In genomic region chr10:79020605-79021004, GRCh38 we compare ENCODE assay signal across 18 cellular contexts. TPM values are rescaled to one million over a fixed set of nuclear protein-coding genes. Genes with fewer than 3 reads are reported as not detected.
DNase-seq lines count a peak whose midpoint lies in the region; ATAC-seq and TF ChIP-seq lines count a peak whose summit lies in the region.
"Had no signal": no experiment of that assay in that cellular context is flagged by ENCODE, and none has a peak within 500 bp of the region (broad histone marks: within the 10 kb centered on the region; RNA-seq: fewer than 3 reads in every experiment).

No MANE protein-coding gene starts in this region.

- no peaks in the 10 kb centered on the region for H3K79me2 ChIP-seq in smooth muscle cell (ENCODE audit: low read depth)

- intact Hi-C loops in right lobe of liver (cut with DNase I) = no loop called here

- no peak overlapping the region for H3K4me3 ChIP-seq in Peyer's patch
- H3K4me3 ChIP-seq in right lobe of liver = no peak overlapping the region
- no peak overlapping the region for H3K4me3 ChIP-seq in smooth muscle cell
- H3K4me3 ChIP-seq: HAP-1, SJCRH30 had no signal

- no peak overlapping the region for H3K4me2 ChIP-seq in smooth muscle cell

- TF ChIP-seq CTCF in Peyer's patch (IDR thresholded peaks at IDR 0.05) = no peak
- no peak for TF ChIP-seq CTCF in right lobe of liver (IDR thresholded peaks at IDR 0.05)
- no peak for TF ChIP-seq CTCF in smooth muscle cell (IDR thresholded peaks at IDR 0.05; ENCODE audit: borderline replicate concordance, insufficient read depth, poor library complexity, severe bottlenecking)

- H3K4me3 Mint-ChIP-seq in activated T-helper 17 cell treated with anti-CD3 and anti-CD28 coated beads, Interleukin-2, amount 50 U/mL, for 72 hours = no peak overlapping the region
- H3K4me3 Mint-ChIP-seq: B cell; CD4-positive, alpha-beta T cell; IgD-negative memory B cell had no signal

- no peaks in the 10 kb centered on the region for H4K20me1 ChIP-seq in smooth muscle cell (ENCODE audit: low read depth)

- no peak overlapping the region for H2AFZ ChIP-seq in smooth muscle cell (ENCODE audit: low read depth)

- peak overlapping the region; percentile 20 for H3K27ac Mint-ChIP-seq in activated T-helper 17 cell treated with anti-CD3 and anti-CD28 coated beads, Interleukin-2, amount 50 U/mL, for 72 hours
- H3K27ac Mint-ChIP-seq: B cell; CD4-positive, alpha-beta T cell had no signal

- no peaks in the 10 kb centered on the region for H3K36me3 Mint-ChIP-seq in activated T-helper 17 cell treated with anti-CD3 and anti-CD28 coated beads, Interleukin-2, amount 50 U/mL, for 72 hours (ENCODE audit: low read depth)
- H3K36me3 Mint-ChIP-seq: IgD-negative memory B cell had no signal

- no peaks in the 10 kb centered on the region for H3K36me3 ChIP-seq in Peyer's patch
- H3K36me3 ChIP-seq in right lobe of liver = no peaks in the 10 kb centered on the region
- H3K36me3 ChIP-seq in smooth muscle cell (ENCODE audit: low read depth) = no peaks in the 10 kb centered on the region
- H3K36me3 ChIP-seq: HAP-1, SJCRH30 had no signal

- ATAC-seq in activated T-helper 17 cell treated with anti-CD3 and anti-CD28 coated beads, Interleukin-2, amount 50 U/mL, for 72 hours (replicated peaks) = no peak
- peak; percentile 45 to 52 (median 50) for ATAC-seq in right lobe of liver
- no peak for ATAC-seq in HG02981 (IDR thresholded peaks at IDR 0.05; ENCODE audit: unreplicated experiment)
- ATAC-seq in GM19324 (IDR thresholded peaks at IDR 0.05; ENCODE audit: low FRiP score, unreplicated experiment) = no peak

- H3K9ac ChIP-seq in smooth muscle cell (ENCODE audit: low read depth) = no peak overlapping the region

- TF ChIP-seq POLR2A in Peyer's patch (IDR thresholded peaks at IDR 0.05) = no peak
- no peak for TF ChIP-seq POLR2A in right lobe of liver (IDR thresholded peaks at IDR 0.05)

- peaks cover 13% of the 10 kb centered on the region for H3F3A ChIP-seq in smooth muscle cell (ENCODE audit: low read depth)

- no peaks in the 10 kb centered on the region for H3K27me3 Mint-ChIP-seq in activated T-helper 17 cell treated with anti-CD3 and anti-CD28 coated beads, Interleukin-2, amount 50 U/mL, for 72 hours
- H3K27me3 Mint-ChIP-seq: CD4-positive, alpha-beta T cell had no signal

- H3K9me3 ChIP-seq in Peyer's patch = peaks cover 0 to 5% (median 0%) of the 10 kb centered on the region in 4 donors
- no peaks in the 10 kb centered on the region for H3K9me3 ChIP-seq in right lobe of liver
- no peaks in the 10 kb centered on the region for H3K9me3 ChIP-seq in smooth muscle cell (replicated peaks; ENCODE audit: low read depth)
- H3K9me3 ChIP-seq: HAP-1, SJCRH30 had no signal

- DNase-seq in Peyer's patch (peak in 2 of 3 donors; percentile 8 to 17), right lobe of liver (peak in 1 of 3 donors; percentile 56), smooth muscle cell (lab: John Stamatoyannopoulos, UW; ENCODE audit: unreplicated experiment) (no peak), AML-193 (lab: John Stamatoyannopoulos, UW) (no peak)
- DNase-seq: Calu3; CD4-positive, alpha-beta T cell; NCI-H1105; NCI-H1694; NCI-H2107; NCI-H226; NCI-H526 treated with DMSO at 0.1 percent for 48 hours; SJCRH30 had no signal

- H3K4me1 ChIP-seq in Peyer's patch = peaks cover 0 to 9% (median 0%) of the 10 kb centered on the region in 4 donors
- peaks cover 0 to 59% (median 28%) of the 10 kb centered on the region in 4 donors for H3K4me1 ChIP-seq in right lobe of liver
- no peaks in the 10 kb centered on the region for H3K4me1 ChIP-seq in smooth muscle cell (ENCODE audit: low read depth)
- H3K4me1 ChIP-seq: HAP-1 had no signal

- 32% methylated on average over 5 of the region's 6 CpGs for WGBS in right lobe of liver (ENCODE audit: insufficient coverage, low coverage, low lambda C conversion rate, missing lambda C conversion rate)
- 91% methylated on average over 6 of the region's 6 CpGs for WGBS in smooth muscle cell (ENCODE audit: low lambda C conversion rate)

- H3K4me1 Mint-ChIP-seq in activated T-helper 17 cell treated with anti-CD3 and anti-CD28 coated beads, Interleukin-2, amount 50 U/mL, for 72 hours = peaks cover 9% of the 10 kb centered on the region

- no peak overlapping the region for H3K27ac ChIP-seq in Peyer's patch
- peak overlapping the region in 2 of 3 donors; percentile 17 to 58 for H3K27ac ChIP-seq in right lobe of liver
- H3K27ac ChIP-seq in smooth muscle cell (ENCODE audit: low read depth) = peak overlapping the region; percentile 29
- H3K27ac ChIP-seq: SJCRH30 had no signal

- no peaks in the 10 kb centered on the region for H3K9me3 Mint-ChIP-seq in activated T-helper 17 cell treated with anti-CD3 and anti-CD28 coated beads, Interleukin-2, amount 50 U/mL, for 72 hours
- H3K9me3 Mint-ChIP-seq: CD4-positive, alpha-beta T cell had no signal

- H3K27me3 ChIP-seq in Peyer's patch = no peaks in the 10 kb centered on the region
- H3K27me3 ChIP-seq in right lobe of liver = no peaks in the 10 kb centered on the region
- H3K27me3 ChIP-seq in smooth muscle cell (ENCODE audit: low read depth) = no peaks in the 10 kb centered on the region

RNA-seq across cellular contexts. Expression of gene ZMIZ1, which starts 48.2 kb away (rescaled TPM):
- total RNA-seq in Peyer's patch (10 to 100 TPM; 40.4 to 86.7 (median 73.2) TPM), right lobe of liver (10 to 100 TPM in 5 of 6 experiments, 1 to 10 TPM in 1; 9.9 to 22.8 (median 12.3) TPM), smooth muscle cell (12.0 and 31.3 TPM in 2 replicates)
- total RNA-seq in activated T-helper 17 cell treated with anti-CD3 and anti-CD28 coated beads, Interleukin-2, amount 50 U/mL, for 72 hours = 10 to 100 TPM; 32.9 to 82.6 TPM
- polyA plus RNA-seq in smooth muscle cell = 24.2 and 28.9 TPM in 2 replicates

Comparison
In these comparisons a context has a peak if more than half of its experiments do, and no peak if none do; other contexts are left out.
1. DNase-seq: peak in Peyer's patch (2 of 3); none in smooth muscle cell (single experiment) and AML-193 (0 of 2).
2. H3K27ac ChIP-seq: peak in right lobe of liver (2 of 3) and smooth muscle cell (single experiment); none in Peyer's patch (0 of 4).
3. ATAC-seq: peak in right lobe of liver (4 of 4); none in activated T-helper 17 cell treated with anti-CD3 and anti-CD28 coated beads, Interleukin-2, amount 50 U/mL, for 72 hours (single experiment), HG02981 (single experiment) and GM19324 (single experiment).